23 cellular contexts compared by ENCODE assay signal in the genomic region with DNA sequence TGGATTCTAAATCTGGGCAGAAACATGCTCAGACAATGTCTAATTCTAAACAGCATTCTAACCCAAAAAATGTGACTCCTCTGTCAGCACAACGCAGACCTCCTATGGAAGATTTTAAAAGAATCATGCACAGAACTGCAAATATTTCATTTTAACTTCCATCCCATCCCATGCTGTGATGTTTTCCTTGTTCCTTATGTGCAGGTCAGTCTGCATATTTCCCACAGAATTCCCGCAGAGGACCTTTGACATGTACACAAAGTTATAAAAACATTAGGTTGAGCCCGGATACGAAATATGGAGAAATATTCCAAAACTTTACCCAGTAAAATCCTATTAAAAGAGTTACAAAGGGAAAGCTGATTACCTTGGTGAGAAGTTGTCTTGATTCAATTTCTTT.
"Had no signal": no experiment of that assay in that cellular context is flagged by ENCODE, and none has a peak within 500 bp of the region (broad histone marks: within the 10 kb centered on the region; RNA-seq: fewer than 3 reads in every experiment).

No MANE protein-coding gene starts in this region.

- H3K4me3 Mint-ChIP-seq: immature natural killer cell; memory B cell; natural killer cell treated with Interleukin-12 subunit alpha and Interleukin-12 subunit beta and Interleukin-15 and Interleukin-18, amount 100 ng/mL, for 72 hours; stimulated activated naive B cell treated with anti-CD40 and anti-IgM and Interleukin-4, amounts not matched to agents 10 μg/mL and 1 μg/mL and 100 μg/mL, for 72 hours; stimulated activated naive CD8-positive, alpha-beta T cell treated with anti-CD3 and anti-CD28 coated beads, Interleukin-15, amount 100 ng/mL, for 72 hours had no signal

- H3K9me3 Mint-ChIP-seq: stimulated activated naive B cell treated with anti-CD40 and anti-IgM and Interleukin-4, amounts not matched to agents 10 μg/mL and 1 μg/mL and 100 μg/mL, for 72 hours; stimulated activated naive CD8-positive, alpha-beta T cell treated with anti-CD3 and anti-CD28 coated beads, Interleukin-15, amount 100 ng/mL, for 72 hours had no signal

- H3K36me3 Mint-ChIP-seq: immature natural killer cell; memory B cell; natural killer cell treated with Interleukin-12 subunit alpha and Interleukin-12 subunit beta and Interleukin-15 and Interleukin-18, amount 100 ng/mL, for 72 hours; stimulated activated naive B cell treated with anti-CD40 and anti-IgM and Interleukin-4, amounts not matched to agents 10 μg/mL and 1 μg/mL and 100 μg/mL, for 72 hours had no signal

- H3K27ac ChIP-seq: coronary artery, dorsolateral prefrontal cortex, esophagus squamous epithelium, gastroesophageal sphincter, left ventricle myocardium inferior, lower lobe of right lung, neutrophil, thoracic aorta, transverse colon had no signal

- H3K27me3 Mint-ChIP-seq: memory B cell; natural killer cell treated with Interleukin-12 subunit alpha and Interleukin-12 subunit beta and Interleukin-15 and Interleukin-18, amount 100 ng/mL, for 72 hours; stimulated activated naive B cell treated with anti-CD40 and anti-IgM and Interleukin-4, amounts not matched to agents 10 μg/mL and 1 μg/mL and 100 μg/mL, for 72 hours; stimulated activated naive CD8-positive, alpha-beta T cell treated with anti-CD3 and anti-CD28 coated beads, Interleukin-15, amount 100 ng/mL, for 72 hours had no signal

- H3K27me3 ChIP-seq: dorsolateral prefrontal cortex, esophagus squamous epithelium, gastroesophageal sphincter, neutrophil, transverse colon had no signal

- H3K9me3 ChIP-seq: gastroesophageal sphincter, left ventricle myocardium inferior, lower lobe of right lung, neutrophil, thoracic aorta, transverse colon had no signal

- H3K27ac Mint-ChIP-seq: immature natural killer cell; memory B cell; natural killer cell treated with Interleukin-12 subunit alpha and Interleukin-12 subunit beta and Interleukin-15 and Interleukin-18, amount 100 ng/mL, for 72 hours; stimulated activated naive B cell treated with anti-CD40 and anti-IgM and Interleukin-4, amounts not matched to agents 10 μg/mL and 1 μg/mL and 100 μg/mL, for 72 hours; stimulated activated naive CD8-positive, alpha-beta T cell treated with anti-CD3 and anti-CD28 coated beads, Interleukin-15, amount 100 ng/mL, for 72 hours had no signal

- ATAC-seq: gastroesophageal sphincter; lower lobe of right lung; natural killer cell treated with Interleukin-12 subunit alpha and Interleukin-12 subunit beta and Interleukin-15 and Interleukin-18, amount 100 ng/mL, for 72 hours; sciatic nerve; stimulated activated naive B cell treated with anti-CD40 and anti-IgM and Interleukin-4, amounts not matched to agents 10 μg/mL and 1 μg/mL and 100 μg/mL, for 72 hours; stimulated activated naive CD8-positive, alpha-beta T cell treated with anti-CD3 and anti-CD28 coated beads, Interleukin-15, amount 100 ng/mL, for 72 hours had no signal

- H3K4me3 ChIP-seq: coronary artery, dorsolateral prefrontal cortex, esophagus squamous epithelium, gastroesophageal sphincter, left ventricle myocardium inferior, lower lobe of right lung, thoracic aorta, transverse colon had no signal

- DNase-seq: cerebellar nuclear complex; dorsolateral prefrontal cortex; effector memory CD4-positive, alpha-beta T cell; esophagus squamous epithelium; foreskin fibroblast; glutamatergic neuron; immature natural killer cell; left ventricle myocardium inferior; lower lobe of right lung; midbrain; posterior cingulate gyrus; stimulated activated CD4-positive, alpha-beta T cell treated with anti-CD3 and anti-CD28 coated beads, Interleukin-2, amount 100 ng/mL, for 24 hours; stimulated activated CD4-positive, alpha-beta T cell treated with anti-CD3 and anti-CD28 coated beads, Interleukin-4, amount 100 ng/mL, for 4 hours; stimulated activated naive B cell treated with anti-CD40 and anti-IgM and Interleukin-4, amounts not matched to agents 10 μg/mL and 1 μg/mL and 100 μg/mL, for 72 hours; stimulated activated naive CD8-positive, alpha-beta T cell treated with anti-CD3 and anti-CD28 coated beads, Interleukin-15, amount 100 ng/mL, for 72 hours; transverse colon had no signal

- H3K4me1 Mint-ChIP-seq: immature natural killer cell; memory B cell; stimulated activated naive B cell treated with anti-CD40 and anti-IgM and Interleukin-4, amounts not matched to agents 10 μg/mL and 1 μg/mL and 100 μg/mL, for 72 hours; stimulated activated naive CD8-positive, alpha-beta T cell treated with anti-CD3 and anti-CD28 coated beads, Interleukin-15, amount 100 ng/mL, for 72 hours had no signal

- H3K36me3 ChIP-seq: esophagus squamous epithelium, gastroesophageal sphincter, left ventricle myocardium inferior, lower lobe of right lung, neutrophil, thoracic aorta, transverse colon had no signal

- H3K4me1 ChIP-seq: esophagus squamous epithelium, gastroesophageal sphincter, left ventricle myocardium inferior, lower lobe of right lung, transverse colon had no signal
